ENCODE assay signal across 18 cellular contexts in genomic region chr10:73136627-73137026, GRCh38.
"Had no signal": no experiment of that assay in that cellular context is flagged by ENCODE, and none has a peak within 500 bp of the region (broad histone marks: within the 10 kb centered on the region; RNA-seq: fewer than 3 reads in every experiment).

No MANE protein-coding gene starts in this region.

- H3K9me3 ChIP-seq: ascending aorta, colonic mucosa, sigmoid colon, testis had no signal

- H3K27me3 ChIP-seq: ascending aorta, colonic mucosa, sigmoid colon, testis had no signal

- H3K27ac ChIP-seq: ascending aorta, colonic mucosa, epithelial cell of prostate, sigmoid colon, testis had no signal

- H3K4me3 ChIP-seq: ascending aorta, colonic mucosa, sigmoid colon, testis had no signal

- H3K4me1 ChIP-seq: ascending aorta, colonic mucosa, sigmoid colon, testis had no signal

- DNase-seq: activated T-cell treated with anti-CD3 and anti-CD28 coated beads, Interleukin-2, amount 50 U/mL, for 1 hour; colonic mucosa; endodermal cell; immature natural killer cell; kidney glomerular epithelial cell; left ventricle myocardium superior; naive B cell; posterior cingulate gyrus; sigmoid colon; stimulated activated CD4-positive, alpha-beta T cell treated with anti-CD3 and anti-CD28 coated beads, Interleukin-2, amount 100 ng/mL, for 48 hours; stimulated activated CD8-positive, alpha-beta memory T cell treated with anti-CD3 and anti-CD28 coated beads, Interleukin-4, amount 100 ng/mL, for 48 hours; stimulated activated naive CD4-positive, alpha-beta T cell; T-helper 1 cell; testis had no signal

- ATAC-seq: activated naive CD4-positive, alpha-beta T cell treated with anti-CD3 and anti-CD28 coated beads, Interleukin-2, amount 50 U/mL, for 72 hours; left ventricle myocardium superior; WTC11 had no signal
